ENCODE assay signal across 8 cellular contexts in genomic region chr11:22920939-22921565, GRCh38.
A peak's percentile ranks its signal among the peaks of the same experiment; 100 is the strongest.
DNase-seq lines count a peak whose midpoint lies in the region; ATAC-seq and TF ChIP-seq lines count a peak whose summit lies in the region.

No MANE protein-coding gene starts in this region.

- H3K4me1 Mint-ChIP-seq in GM23338 = peaks cover 12% of the 10 kb centered on the region
- peaks cover 1 to 6% of the 10 kb centered on the region in 2 donors for H3K4me1 Mint-ChIP-seq in immature natural killer cell

- peaks cover 7% of the 10 kb centered on the region for H3K4me1 ChIP-seq in GM23338 (ENCODE audit: insufficient read depth)

- H3K9me3 Mint-ChIP-seq in GM23338 (no peaks in the 10 kb centered on the region), immature natural killer cell (no peaks in the 10 kb centered on the region)

- no peak for TF ChIP-seq EP300 in neural cell (conservative IDR thresholded peaks at IDR 0.05; ENCODE audit: poor library complexity, severe bottlenecking)

- no peaks in the 10 kb centered on the region for H3K9me2 ChIP-seq in GM23338 (ENCODE audit: insufficient read depth)
- no peaks in the 10 kb centered on the region for H3K9me2 ChIP-seq in neural cell (ENCODE audit: insufficient read depth, low read length)

- peak; percentile 74 for TF ChIP-seq RAD21 in neural cell (conservative IDR thresholded peaks at IDR 0.05)

- H3K4me3 ChIP-seq in GM23338 = no peak overlapping the region
- H3K4me3 ChIP-seq in epithelial cell of esophagus (ENCODE audit: low read length) = no peak overlapping the region
- H3K4me3 ChIP-seq in neural cell (ENCODE audit: low read length) = no peak overlapping the region

- peak; percentile 91 for ATAC-seq in GM23338

- H3F3A ChIP-seq in GM23338 (replicated peaks; ENCODE audit: low read depth) (no peaks in the 10 kb centered on the region), neural cell (ENCODE audit: insufficient read depth, low read length, poor library complexity, severe bottlenecking) (no peaks in the 10 kb centered on the region)

- H2AFZ ChIP-seq in GM23338 = no peak overlapping the region
- no peak overlapping the region for H2AFZ ChIP-seq in neural cell (ENCODE audit: low read depth, low read length)

- no peak overlapping the region for H3K4me3 Mint-ChIP-seq in GM23338
- no peak overlapping the region for H3K4me3 Mint-ChIP-seq in immature natural killer cell

- H4K20me1 ChIP-seq in GM23338 (replicated peaks; ENCODE audit: insufficient read depth) (no peaks in the 10 kb centered on the region), neural cell (ENCODE audit: insufficient read depth) (no peaks in the 10 kb centered on the region)

- H3K9me3 ChIP-seq in neural cell (ENCODE audit: low read length) = no peaks in the 10 kb centered on the region

- H3K27ac ChIP-seq in GM23338 (ENCODE audit: low read depth) = no peak overlapping the region
- H3K27ac ChIP-seq in neural cell (ENCODE audit: low read length) = no peak overlapping the region

- H3K79me2 ChIP-seq in GM23338 (replicated peaks; ENCODE audit: insufficient read depth) (no peaks in the 10 kb centered on the region), neural cell (replicated peaks; ENCODE audit: insufficient read depth, low read length) (no peaks in the 10 kb centered on the region)

- DNase-seq in ACHN = peak; percentile 42
- DNase-seq in GM04504 (ENCODE audit: low read depth) = peak; percentile 28
- DNase-seq in GM23338 (ENCODE audit: low spot score) = peak; percentile 81
- DNase-seq in HuH-7 (ENCODE audit: low spot score) = peak; percentile 15
- DNase-seq in RKO (ENCODE audit: low spot score) = peak; percentile 76
- DNase-seq in epithelial cell of esophagus (ENCODE audit: low read depth) = peak; percentile 63
- no peak for DNase-seq in immature natural killer cell

- no peak overlapping the region for H3K9ac ChIP-seq in neural cell (ENCODE audit: low read length)

- no peak overlapping the region for H3K27ac Mint-ChIP-seq in GM23338
- no peak overlapping the region for H3K27ac Mint-ChIP-seq in immature natural killer cell

- H3K36me3 ChIP-seq in GM23338 (ENCODE audit: insufficient read depth) = no peaks in the 10 kb centered on the region
- no peaks in the 10 kb centered on the region for H3K36me3 ChIP-seq in neural cell (ENCODE audit: insufficient read depth, low read length)

- no peak overlapping the region for H3K4me2 ChIP-seq in GM23338
- H3K4me2 ChIP-seq in neural cell (ENCODE audit: low read length) = no peak overlapping the region

- no peaks in the 10 kb centered on the region for H3K27me3 ChIP-seq in GM23338 (ENCODE audit: insufficient read depth)
- no peaks in the 10 kb centered on the region for H3K27me3 ChIP-seq in neural cell (ENCODE audit: insufficient read depth, low read depth, low read length)

- H3K27me3 Mint-ChIP-seq in GM23338 (ENCODE audit: insufficient read depth, low read depth, poor library complexity) = peaks cover 4% of the 10 kb centered on the region
- H3K27me3 Mint-ChIP-seq in immature natural killer cell (ENCODE audit: low read depth in 3 of 3) = peaks cover 0 to 5% (median 0%) of the 10 kb centered on the region in 3 donors

- H3K36me3 Mint-ChIP-seq in GM23338 (ENCODE audit: low read depth) = no peaks in the 10 kb centered on the region
- no peaks in the 10 kb centered on the region for H3K36me3 Mint-ChIP-seq in immature natural killer cell

- TF ChIP-seq CTCF in GM23338 (conservative IDR thresholded peaks at IDR 0.05; ENCODE audit: low read depth in 2 of 2) (peak; percentile 77 to 79), epithelial cell of esophagus (IDR thresholded peaks at IDR 0.05; ENCODE audit: insufficient read depth, low read depth, low read length, missing control alignments) (peak; percentile 85), neural cell (IDR thresholded peaks at IDR 0.05; ENCODE audit: poor library complexity, severe bottlenecking) (peak; percentile 79)

- in situ Hi-C loops in ACHN (cut with HindIII; ENCODE audit: low pct_ligation_motif_present, low pct_unique_long_range_greater_than_20kb, low sequenced_read_pairs) = no loop called here

TF ChIP-seq in GM23338, 12 proteins besides CTCF, POLR2A, EP300 and RAD21 (continues in another document):
- no peak for TF ChIP-seq POLR2AphosphoS5 (IDR thresholded peaks at IDR 0.05; ENCODE audit: low read depth)

TF ChIP-seq in neural cell, 6 proteins besides CTCF, POLR2A, EP300 and RAD21:
- TF ChIP-seq TAF1 (IDR thresholded peaks at IDR 0.05; ENCODE audit: low read depth) (no peak), REST (IDR thresholded peaks at IDR 0.05; ENCODE audit: borderline replicate concordance) (no peak), SMC3 (conservative IDR thresholded peaks at IDR 0.05; ENCODE audit: poor library complexity) (peak; percentile 70), EZH2 (IDR thresholded peaks at IDR 0.05; ENCODE audit: borderline replicate concordance, insufficient read depth, low read length, poor library complexity, severe bottlenecking) (no peak), POLR2AphosphoS5 (IDR thresholded peaks at IDR 0.05) (no peak), MXI1 (conservative IDR thresholded peaks at IDR 0.05; ENCODE audit: poor library complexity, severe bottlenecking) (no peak)

Comparison
In these comparisons a context has a peak if more than half of its experiments do, and no peak if none do; other contexts are left out.
1. DNase-seq: peak in ACHN (single experiment), GM04504 (single experiment), GM23338 (single experiment), HuH-7 (single experiment), RKO (single experiment) and epithelial cell of esophagus (single experiment); none in immature natural killer cell (0 of 3).
2. Peak in every context shown above with its lines, with median percentiles within 50 percentile points of each other: CTCF ChIP-seq.